ENCODE assay signal across 8 cellular contexts in genomic region chr10:122567056-122567660, GRCh38. TPM values are rescaled to one million over a fixed set of nuclear protein-coding genes. Genes with fewer than 3 reads are reported as not detected.
DNase-seq lines count a peak whose midpoint lies in the region; ATAC-seq and TF ChIP-seq lines count a peak whose summit lies in the region.

No MANE protein-coding gene starts in this region.

- H3K4me1 ChIP-seq in foreskin keratinocyte, result no peaks in the 10 kb centered on the region

- H3K27me3 ChIP-seq in foreskin keratinocyte, result no peaks in the 10 kb centered on the region

- DNase-seq in AG10803 (ENCODE audit: low read depth) (peak; percentile 5), foreskin keratinocyte (no peak), COR-L47 (lab: John Stamatoyannopoulos, UW) (no peak), NCI-H2227 treated with DMSO at 0.1 percent for 48 hours (lab: John Stamatoyannopoulos, UW) (no peak)
- peak; percentile 25 for DNase-seq in stimulated activated CD4-positive, alpha-beta T cell treated with anti-CD3 and anti-CD28 coated beads, Interleukin-4, amount 100 ng/mL, for 24 hours
- DNase-seq in stimulated activated naive CD4-positive, alpha-beta T cell treated with Interleukin-2 at 50 U/mL for 16 hours (lab: John Stamatoyannopoulos, UW), result no peak

- no peak overlapping the region for H3K4me3 ChIP-seq in AG10803 (ENCODE audit: low read length)
- no peak overlapping the region for H3K4me3 ChIP-seq in WI38 (ENCODE audit: low read depth, low read length)

- peak; percentile 75 for ATAC-seq in GM21526 (IDR thresholded peaks at IDR 0.05; ENCODE audit: low FRiP score, unreplicated experiment)
- peak; percentile 54 for ATAC-seq in foreskin keratinocyte

- H3K27ac ChIP-seq in foreskin keratinocyte, result no peak overlapping the region

- TF ChIP-seq CTCF in AG10803 (conservative IDR thresholded peaks at IDR 0.05; ENCODE audit: low read length) (peak; percentile 69), WI38 (IDR thresholded peaks at IDR 0.05; ENCODE audit: low read depth, low read length) (peak; percentile 69), foreskin keratinocyte (conservative IDR thresholded peaks at IDR 0.05) (peak; percentile 66)

RNA-seq across cellular contexts. Expression of gene DMBT1, which starts 6.6 kb away (rescaled TPM):
- 0.04 and 0.07 TPM in 2 replicates for total RNA-seq in foreskin keratinocyte
- 0.02 and 0.03 TPM in 2 replicates for polyA plus RNA-seq in foreskin keratinocyte

Comparison
In these comparisons a context has a peak if more than half of its experiments do, and no peak if none do; other contexts are left out.
1. DNase-seq: peak in AG10803 (single experiment) and stimulated activated CD4-positive, alpha-beta T cell treated with anti-CD3 and anti-CD28 coated beads, Interleukin-4, amount 100 ng/mL, for 24 hours (single experiment); none in foreskin keratinocyte (0 of 2), COR-L47 (single experiment), NCI-H2227 treated with DMSO at 0.1 percent for 48 hours (single experiment) and stimulated activated naive CD4-positive, alpha-beta T cell treated with Interleukin-2 at 50 U/mL for 16 hours (single experiment).
2. Peak in every context shown above with its lines, with median percentiles within 50 percentile points of each other: CTCF ChIP-seq.